10 cellular contexts compared by ENCODE assay signal in the genomic region with DNA sequence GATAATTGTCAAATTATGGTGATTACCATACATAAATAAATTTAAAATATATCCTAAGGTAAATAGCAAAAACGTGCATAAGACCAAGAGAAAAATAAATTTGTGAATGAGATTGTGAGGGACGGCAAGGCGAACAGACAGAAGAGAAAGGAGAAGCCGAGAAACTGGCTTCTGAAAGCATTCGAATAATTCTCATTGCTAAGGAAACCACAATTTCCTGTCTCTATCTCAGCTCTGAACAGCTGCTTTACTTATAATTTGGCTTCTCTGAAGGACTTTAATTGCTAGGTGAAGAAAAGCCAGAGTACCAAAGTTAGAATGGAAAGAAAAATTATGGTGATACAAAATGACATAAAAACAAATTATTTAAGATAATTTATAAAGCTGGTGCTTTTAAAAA.
DNase-seq lines count a peak whose midpoint lies in the region; ATAC-seq and TF ChIP-seq lines count a peak whose summit lies in the region.
"Had no signal": no experiment of that assay in that cellular context is flagged by ENCODE, and none has a peak within 500 bp of the region (broad histone marks: within the 10 kb centered on the region; RNA-seq: fewer than 3 reads in every experiment).

No MANE protein-coding gene starts in this region.

- H3K4me3 ChIP-seq in esophagus squamous epithelium: no peak overlapping the region
- H3K4me3 ChIP-seq: lung had no signal

- CTCF ChIA-PET in activated naive CD4-positive, alpha-beta T cell treated with anti-CD3 and anti-CD28 coated beads for 36 hours (lab: Charles Lee): interaction anchor here (1.9 kb wide), 1 partner anchor 21 kb away, joined by 4 read pairs; no protein-coding TSS in a partner anchor

- no peaks in the 10 kb centered on the region for H3K36me3 ChIP-seq in esophagus squamous epithelium

- TF ChIP-seq CTCF in esophagus squamous epithelium (IDR thresholded peaks at IDR 0.05): no peak

- intact Hi-C loops in activated naive CD4-positive, alpha-beta T cell treated with anti-CD3 and anti-CD28 coated beads for 36 hours (cut with micrococcal nuclease): no loop called here
- intact Hi-C loops in esophagus squamous epithelium (cut with DNase I): no loop called here

- no peak overlapping the region for H3K27ac ChIP-seq in esophagus squamous epithelium

- ATAC-seq in GM18517 (IDR thresholded peaks at IDR 0.05; ENCODE audit: unreplicated experiment) (peak; percentile 88), GM21737 (IDR thresholded peaks at IDR 0.05; ENCODE audit: unreplicated experiment) (peak; percentile 90)

- 19 to 34% methylated on average over 5 of the region's 5 CpGs for WGBS in esophagus squamous epithelium, 2 donors

- H3K27me3 Mint-ChIP-seq in activated naive CD4-positive, alpha-beta T cell treated with anti-CD3 and anti-CD28 coated beads for 36 hours (ENCODE audit: low read depth): no peaks in the 10 kb centered on the region

- H3K9me3 Mint-ChIP-seq in activated naive CD4-positive, alpha-beta T cell treated with anti-CD3 and anti-CD28 coated beads for 36 hours: no peaks in the 10 kb centered on the region

- no peaks in the 10 kb centered on the region for H3K36me3 Mint-ChIP-seq in activated naive CD4-positive, alpha-beta T cell treated with anti-CD3 and anti-CD28 coated beads for 36 hours (ENCODE audit: low read depth)

- H3K27ac Mint-ChIP-seq in activated naive CD4-positive, alpha-beta T cell treated with anti-CD3 and anti-CD28 coated beads for 36 hours: no peak overlapping the region

- peaks cover 4% of the 10 kb centered on the region for H3K4me1 Mint-ChIP-seq in activated naive CD4-positive, alpha-beta T cell treated with anti-CD3 and anti-CD28 coated beads for 36 hours (ENCODE audit: low read depth)

- peak; percentile 20 for DNase-seq in HS-5 (ENCODE audit: low read depth)
- DNase-seq in foreskin melanocyte: peak; percentile 38
- DNase-seq in activated naive CD4-positive, alpha-beta T cell treated with anti-CD3 and anti-CD28 coated beads for 36 hours: no peak
- DNase-seq in esophagus squamous epithelium (lab: John Stamatoyannopoulos, UW): no peak
- DNase-seq in CD1c-positive myeloid dendritic cell (ENCODE audit: extremely low spot score): no peak
- DNase-seq in NCI-H446 (lab: John Stamatoyannopoulos, UW): no peak
- DNase-seq: amniotic stem cell had no signal

- no peak overlapping the region for H3K4me3 Mint-ChIP-seq in activated naive CD4-positive, alpha-beta T cell treated with anti-CD3 and anti-CD28 coated beads for 36 hours

- TF ChIP-seq POLR2A in esophagus squamous epithelium (IDR thresholded peaks at IDR 0.05): no peak

- H3K4me1 ChIP-seq in esophagus squamous epithelium: no peaks in the 10 kb centered on the region

- no peaks in the 10 kb centered on the region for H3K27me3 ChIP-seq in esophagus squamous epithelium

- no peaks in the 10 kb centered on the region for H3K9me3 ChIP-seq in esophagus squamous epithelium

Comparison
In these comparisons a context has a peak if more than half of its experiments do, and no peak if none do; other contexts are left out.
1. DNase-seq: peak in HS-5 (single experiment) and foreskin melanocyte (single experiment); none in activated naive CD4-positive, alpha-beta T cell treated with anti-CD3 and anti-CD28 coated beads for 36 hours (single experiment), esophagus squamous epithelium (single experiment), CD1c-positive myeloid dendritic cell (single experiment) and NCI-H446 (0 of 2).